8 cellular contexts compared by ENCODE assay signal in the genomic region with DNA sequence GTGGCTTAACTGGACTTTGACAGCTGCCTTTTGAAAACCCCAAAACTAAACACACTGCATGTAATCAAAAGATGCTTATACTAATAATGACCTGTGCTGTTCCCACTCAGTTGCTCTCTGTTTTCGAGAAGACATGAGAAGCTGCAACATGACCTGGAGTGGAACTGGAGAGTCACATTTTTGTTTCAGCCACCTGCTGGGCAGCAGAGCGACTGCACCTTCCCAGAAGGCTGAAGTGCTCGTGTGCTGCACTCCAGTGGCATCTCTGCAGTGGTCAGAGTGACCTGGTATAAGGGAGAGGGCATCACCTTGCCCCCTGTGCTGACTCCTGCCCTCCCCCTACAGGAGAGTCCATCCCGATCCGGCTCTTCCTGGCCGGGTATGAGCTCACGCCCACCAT. TPM values are rescaled to one million over a fixed set of nuclear protein-coding genes. Genes with fewer than 3 reads are reported as not detected.
DNase-seq lines count a peak whose midpoint lies in the region; FAIRE-seq and TF ChIP-seq lines count a peak whose summit lies in the region.

No MANE protein-coding gene starts in this region.

- in situ Hi-C loops in GM23248 (cut with MboI): no loop called here

- H3K9ac ChIP-seq in GM23248 (no peak overlapping the region), H1 (replicated peaks in 1 of 4; ENCODE audit: extremely low read depth in 1 of 4, low read depth in 3 of 4, low read length in 3 of 4) (no peak overlapping the region)

- peaks cover 27% of the 10 kb centered on the region; the same call in 1 of the 2 replicates for H3K36me3 ChIP-seq in GM23248 (ENCODE audit: low read depth)
- peaks cover 8 to 28% (median 21%) of the 10 kb centered on the region in 4 experiments for H3K36me3 ChIP-seq in H1 (ENCODE audit: control insufficient read depth in 2 of 4, insufficient read depth in 4 of 4, low read length in 3 of 4)
- peaks cover 75% of the 10 kb centered on the region for H3K36me3 ChIP-seq in osteoblast (ENCODE audit: insufficient read depth, low read length)

- H3K4me2 ChIP-seq in GM23248 (ENCODE audit: unreplicated experiment): no peak overlapping the region
- H3K4me2 ChIP-seq in H1 (ENCODE audit: insufficient read depth in 1 of 2, low read depth in 2 of 2, low read length in 2 of 2): no peak overlapping the region
- no peak overlapping the region for H3K4me2 ChIP-seq in osteoblast (ENCODE audit: insufficient read depth, low read length)

- no peak for TF ChIP-seq POLR2A in H1 (IDR thresholded peaks at IDR 0.05; ENCODE audit: control extremely low read depth in 1 of 2, low read depth in 2 of 2, low read length in 2 of 2)

- no peak overlapping the region for H2BK120ac ChIP-seq in H1 (replicated peaks; ENCODE audit: low read depth, low read length)

- no peaks in the 10 kb centered on the region for H3K79me1 ChIP-seq in H1 (ENCODE audit: low read depth, low read length)

- H3F3A ChIP-seq in GM23248 (ENCODE audit: insufficient read depth): no peaks in the 10 kb centered on the region

- DNase-seq in SHP77 (lab: John Stamatoyannopoulos, UW): peak; percentile 10 to 13
- no peak for DNase-seq in SHP77 treated with DMSO at 0.1 percent for 48 hours (lab: John Stamatoyannopoulos, UW)
- peak; percentile 45 for DNase-seq in GM23248
- peak; percentile 62 for DNase-seq in NAMALWA (ENCODE audit: low spot score)
- no peak for DNase-seq in H1 (ENCODE audit: low read depth in 1 of 2, low spot score in 2 of 2)
- peak; percentile 82 for DNase-seq in osteoblast (ENCODE audit: insufficient read length, low spot score, missing footprints)
- no peak for DNase-seq in CD1c-positive myeloid dendritic cell (ENCODE audit: extremely low spot score)
- no peak for DNase-seq in NCI-H1930 (lab: John Stamatoyannopoulos, UW)

- TF ChIP-seq CTCF in H1 (IDR thresholded peaks at IDR 0.05; ENCODE audit: control extremely low read depth in 1 of 3, insufficient read depth in 1 of 3, low read depth in 1 of 3, low read length in 3 of 3) (peak in 2 of 3 experiments; percentile 48 to 57; a peak in 2 of 4 replicates), osteoblast (IDR thresholded peaks at IDR 0.05; ENCODE audit: extremely low read depth, low read depth, low read length) (peak; percentile 49)

- H3K23ac ChIP-seq in H1 (ENCODE audit: insufficient read length): no peak overlapping the region

- H3K23me2 ChIP-seq in H1 (ENCODE audit: low read depth, low read length): no peaks in the 10 kb centered on the region

- H2BK12ac ChIP-seq in H1 (ENCODE audit: low read depth, low read length): no peak overlapping the region

- H4K91ac ChIP-seq in H1 (replicated peaks; ENCODE audit: insufficient read length, low read length): no peak overlapping the region

- no peak overlapping the region for H2BK20ac ChIP-seq in H1 (ENCODE audit: low read length)

- no peak overlapping the region for H4K5ac ChIP-seq in H1 (ENCODE audit: insufficient read length, low read depth, low read length)

- H3K9me2 ChIP-seq in GM23248 (ENCODE audit: insufficient read depth): no peaks in the 10 kb centered on the region

- H3K27ac ChIP-seq in GM23248 (no peak overlapping the region), H1 (ENCODE audit: low read depth, low read length) (no peak overlapping the region), osteoblast (ENCODE audit: low read depth, low read length) (no peak overlapping the region)

- no peaks in the 10 kb centered on the region for H3K27me3 ChIP-seq in GM23248 (replicated peaks; ENCODE audit: insufficient read depth)
- no peaks in the 10 kb centered on the region for H3K27me3 ChIP-seq in H1 (replicated peaks in 1 of 4; ENCODE audit: control insufficient read depth in 3 of 4, extremely low read depth in 1 of 4, insufficient read depth in 3 of 4, low read length in 3 of 4)
- no peaks in the 10 kb centered on the region for H3K27me3 ChIP-seq in osteoblast (ENCODE audit: insufficient read depth, low read length)

- TF ChIP-seq RAD21 in H1 (IDR thresholded peaks at IDR 0.05 in 1 of 2, conservative IDR thresholded peaks at IDR 0.05 in 1 of 2; ENCODE audit: low read depth in 2 of 2, low read length in 2 of 2): peak; percentile 22 to 23; a peak in 2 of 4 replicates

- no peaks in the 10 kb centered on the region for H4K20me1 ChIP-seq in GM23248 (ENCODE audit: insufficient read depth)
- H4K20me1 ChIP-seq in H1 (replicated peaks in 1 of 2; ENCODE audit: control insufficient read depth in 1 of 2, insufficient read depth in 2 of 2, low read length in 2 of 2): no peaks in the 10 kb centered on the region
- peaks cover 3% of the 10 kb centered on the region for H4K20me1 ChIP-seq in osteoblast (ENCODE audit: insufficient read depth, low read length)

- no peak for FAIRE-seq in H1 (lab: Jason Lieb, UNC)

- no peak overlapping the region for H3K18ac ChIP-seq in H1 (ENCODE audit: extremely low read depth, low read length)

- no peak overlapping the region for H3K14ac ChIP-seq in H1 (ENCODE audit: insufficient read length)

- H2AFZ ChIP-seq in GM23248 (no peak overlapping the region), H1 (ENCODE audit: low read length) (no peak overlapping the region), osteoblast (ENCODE audit: low read length) (no peak overlapping the region)

- CTCF ChIA-PET in H1 (lab: Charles Lee; ENCODE audit: partially characterized antibody): interaction anchor here (0.8 to 3.7 kb wide), 17 partner anchors 8 to 216 kb away, joined by 3 to 23 read pairs (median 4); partner anchors contain the start of genes ACAD8, GLB1L3, NCAPD3 and THYN1

- H4K8ac ChIP-seq in H1 (ENCODE audit: extremely low read depth, insufficient read depth, low read length): no peak overlapping the region

- H2AK5ac ChIP-seq in H1 (ENCODE audit: low read depth, low read length): no peak overlapping the region

- H2BK5ac ChIP-seq in H1 (ENCODE audit: low read depth, low read length): no peak overlapping the region

- WGBS in GM23248 (ENCODE audit: low coverage in 1 of 2, low lambda C conversion rate in 2 of 2, missing lambda C conversion rate in 2 of 2), 2 experiments: 72 to 76% methylated on average over 7 of the region's 7 CpGs
- 82% methylated on average over 7 of the region's 7 CpGs; no CpG with 5 or more reads in 1 of the 2 experiments for WGBS in H1 (ENCODE audit: extremely low coverage in 1 of 2, insufficient coverage in 1 of 2, insufficient read length in 1 of 2, insufficient replicate concordance in 2 of 2, low coverage in 1 of 2, low lambda C conversion rate in 2 of 2, missing lambda C conversion rate in 1 of 2), 2 experiments

- no peak overlapping the region for H3K4me3 ChIP-seq in GM23248
- H3K4me3 ChIP-seq in H1 (ENCODE audit: extremely low read depth in 1 of 4, insufficient read depth in 2 of 4, low read depth in 3 of 4, low read length in 4 of 4): no peak overlapping the region
- no peak overlapping the region for H3K4me3 ChIP-seq in osteoblast (ENCODE audit: insufficient read depth, low read length)

- POLR2A ChIA-PET in H1 (lab: Charles Lee; ENCODE audit: partially characterized antibody): interaction anchor here (1.0 to 2.1 kb wide), 3 partner anchors 9 to 20 kb away, joined by 4 to 8 read pairs (median 5); partner anchors contain the start of genes ACAD8, NCAPD3, THYN1 and VPS26B

- no peak for TF ChIP-seq EP300 in H1 (IDR thresholded peaks at IDR 0.05; ENCODE audit: borderline replicate concordance in 1 of 2, low read depth in 2 of 2, low read length in 2 of 2)

- no peak overlapping the region for H2BK15ac ChIP-seq in H1 (ENCODE audit: low read length)

- H3K4ac ChIP-seq in H1 (replicated peaks; ENCODE audit: insufficient read length, low read depth, low read length): no peak overlapping the region

- no peaks in the 10 kb centered on the region for H3K4me1 ChIP-seq in GM23248 (ENCODE audit: insufficient read depth)
- H3K4me1 ChIP-seq in H1 (replicated peaks in 1 of 4; ENCODE audit: control insufficient read depth in 3 of 4, insufficient read depth in 4 of 4, low read length in 3 of 4): no peaks in the 10 kb centered on the region
- no peaks in the 10 kb centered on the region for H3K4me1 ChIP-seq in osteoblast (ENCODE audit: insufficient read depth, low read length)

- H3K79me2 ChIP-seq in GM23248 (ENCODE audit: insufficient read depth): no peaks in the 10 kb centered on the region
- no peaks in the 10 kb centered on the region for H3K79me2 ChIP-seq in H1 (ENCODE audit: control insufficient read depth in 1 of 2, insufficient read depth in 2 of 2, low read length in 2 of 2)
- no peaks in the 10 kb centered on the region for H3K79me2 ChIP-seq in osteoblast (ENCODE audit: insufficient read depth, low read length)

- no peaks in the 10 kb centered on the region for H3K9me3 ChIP-seq in GM23248 (ENCODE audit: low read depth)
- H3K9me3 ChIP-seq in H1 (ENCODE audit: insufficient read depth in 2 of 2, low read depth in 1 of 2, low read length in 1 of 2): no peaks in the 10 kb centered on the region
- no peaks in the 10 kb centered on the region for H3K9me3 ChIP-seq in osteoblast (ENCODE audit: low read depth, low read length)

- no peak overlapping the region for H3K56ac ChIP-seq in H1 (replicated peaks; ENCODE audit: insufficient read length, low read depth, low read length)

RNA-seq across cellular contexts. Expression of gene THYN1, which starts 8.6 kb away (rescaled TPM):
- total RNA-seq in GM23248 (2014; rRNA removed; shearing (Covaris generic)): 24.3 and 25.6 TPM in 2 replicates
- polyA plus RNA-seq in GM23248 (2016; fragmentation: Nextera tagmentation; extraction: Ambion mirVana): 44.2 and 49.8 TPM in 2 replicates
- 95.1 and 95.4 TPM in 2 replicates for total RNA-seq in H1 (2021; fragmentation: NEBNext Ultra II Directional; extraction: Animal tissue kit (Norgen Biotek cat#: 25700))
- 41.3 and 77.3 TPM in 2 replicates for polyA plus RNA-seq in H1 (2011; rRNA removed)
- polyA plus RNA-seq in H1 (2011; cell fraction: cytosol; rRNA removed): 86.4 TPM
- polyA plus RNA-seq in H1 (2011; cell fraction: nucleus; rRNA removed): 44.4 TPM
- polyA plus RNA-seq in H1 (2012, experiment 1 of 2): 118 to 130 TPM (median 121 TPM) in 4 replicates
- 31.3 TPM for polyA plus RNA-seq in H1 (2012, experiment 2 of 2)
- polyA plus RNA-seq in H1 (2013, experiment 1 of 2): 96.1 TPM
- polyA plus RNA-seq in H1 (2013, experiment 2 of 2): 95.8 TPM
- 65.1 and 93.1 TPM in 2 replicates for polyA minus RNA-seq in H1 (2011; rRNA and poly(A)+ RNA removed)
- polyA minus RNA-seq in H1 (2011; cell fraction: cytosol; rRNA and poly(A)+ RNA removed): 49.0 TPM
- polyA minus RNA-seq in H1 (2011; cell fraction: nucleus; rRNA and poly(A)+ RNA removed): 36.1 TPM
- total RNA-seq in osteoblast: 36.2 and 42.0 TPM in 2 replicates

RNA-seq across cellular contexts. Expression of gene ACAD8, which starts 8.8 kb away (rescaled TPM):
- total RNA-seq in GM23248 (2014; rRNA removed; shearing (Covaris generic)): 18.9 and 26.7 TPM in 2 replicates
- polyA plus RNA-seq in GM23248 (2016; fragmentation: Nextera tagmentation; extraction: Ambion mirVana) (18.5 and 19.4 TPM in 2 replicates), H1 (2011; rRNA removed) (40.9 and 45.8 TPM in 2 replicates)
- 48.2 and 52.7 TPM in 2 replicates for total RNA-seq in H1 (2021; fragmentation: NEBNext Ultra II Directional; extraction: Animal tissue kit (Norgen Biotek cat#: 25700))
- polyA plus RNA-seq in H1 (2011; cell fraction: cytosol; rRNA removed): 52.6 TPM
- polyA plus RNA-seq in H1 (2011; cell fraction: nucleus; rRNA removed): 66.6 TPM
- 58.4 to 62.2 TPM (median 60.3 TPM) in 4 replicates for polyA plus RNA-seq in H1 (2012, experiment 1 of 2)
- polyA plus RNA-seq in H1 (2012, experiment 2 of 2): 26.0 TPM
- polyA plus RNA-seq in H1 (2013, experiment 1 of 2): 30.3 TPM
- polyA plus RNA-seq in H1 (2013, experiment 2 of 2): 26.5 TPM
- 45.6 and 46.9 TPM in 2 replicates for polyA minus RNA-seq in H1 (2011; rRNA and poly(A)+ RNA removed)
- 22.9 TPM for polyA minus RNA-seq in H1 (2011; cell fraction: cytosol; rRNA and poly(A)+ RNA removed)
- 39.9 TPM for polyA minus RNA-seq in H1 (2011; cell fraction: nucleus; rRNA and poly(A)+ RNA removed)
- total RNA-seq in osteoblast: 17.7 and 21.5 TPM in 2 replicates

RNA-seq across cellular contexts. Expression of gene VPS26B, which starts 20.1 kb away (rescaled TPM):
- 36.9 and 40.3 TPM in 2 replicates for total RNA-seq in GM23248 (2014; rRNA removed; shearing (Covaris generic))
- polyA plus RNA-seq in GM23248 (2016; fragmentation: Nextera tagmentation; extraction: Ambion mirVana) (27.4 and 28.7 TPM in 2 replicates), H1 (2011; rRNA removed) (18.3 and 19.6 TPM in 2 replicates)
- 26.8 and 27.0 TPM in 2 replicates for total RNA-seq in H1 (2021; fragmentation: NEBNext Ultra II Directional; extraction: Animal tissue kit (Norgen Biotek cat#: 25700))
- polyA plus RNA-seq in H1 (2011; cell fraction: cytosol; rRNA removed): 21.7 TPM
- 23.5 TPM for polyA plus RNA-seq in H1 (2011; cell fraction: nucleus; rRNA removed)
- 19.5 to 21.1 TPM (median 20.1 TPM) in 4 replicates for polyA plus RNA-seq in H1 (2012, experiment 1 of 2)
- polyA plus RNA-seq in H1 (2012, experiment 2 of 2): 16.3 TPM
- 15.3 TPM for polyA plus RNA-seq in H1 (2013, experiment 1 of 2)
- 14.6 TPM for polyA plus RNA-seq in H1 (2013, experiment 2 of 2)
- 27.9 and 33.4 TPM in 2 replicates for polyA minus RNA-seq in H1 (2011; rRNA and poly(A)+ RNA removed)
- polyA minus RNA-seq in H1 (2011; cell fraction: cytosol; rRNA and poly(A)+ RNA removed): 17.2 TPM
- polyA minus RNA-seq in H1 (2011; cell fraction: nucleus; rRNA and poly(A)+ RNA removed): 16.7 TPM
- total RNA-seq in osteoblast: 51.3 and 54.3 TPM in 2 replicates

RNA-seq across cellular contexts. Expression of gene NCAPD3, which starts 20.8 kb away (rescaled TPM):
- total RNA-seq in GM23248 (2014; rRNA removed; shearing (Covaris generic)): 9.0 and 13.3 TPM in 2 replicates
- 13.6 and 16.3 TPM in 2 replicates for polyA plus RNA-seq in GM23248 (2016; fragmentation: Nextera tagmentation; extraction: Ambion mirVana)
- total RNA-seq in H1 (2021; fragmentation: NEBNext Ultra II Directional; extraction: Animal tissue kit (Norgen Biotek cat#: 25700)): 50.3 and 55.2 TPM in 2 replicates
- 26.5 and 27.1 TPM in 2 replicates for polyA plus RNA-seq in H1 (2011; rRNA removed)
- 33.8 TPM for polyA plus RNA-seq in H1 (2011; cell fraction: cytosol; rRNA removed)
- polyA plus RNA-seq in H1 (2011; cell fraction: nucleus; rRNA removed): 56.8 TPM
- 31.1 to 45.3 TPM (median 36.0 TPM) in 4 replicates for polyA plus RNA-seq in H1 (2012, experiment 1 of 2)
- polyA plus RNA-seq in H1 (2012, experiment 2 of 2): 4.8 TPM
- polyA plus RNA-seq in H1 (2013, experiment 1 of 2): 23.8 TPM
- polyA plus RNA-seq in H1 (2013, experiment 2 of 2): 22.4 TPM
- polyA minus RNA-seq in H1 (2011; rRNA and poly(A)+ RNA removed): 76.6 and 83.3 TPM in 2 replicates
- polyA minus RNA-seq in H1 (2011; cell fraction: cytosol; rRNA and poly(A)+ RNA removed): 62.4 TPM
- 67.9 TPM for polyA minus RNA-seq in H1 (2011; cell fraction: nucleus; rRNA and poly(A)+ RNA removed)
- total RNA-seq in osteoblast: 9.4 and 12.7 TPM in 2 replicates

RNA-seq across cellular contexts. Expression of gene GLB1L3, which starts 31.6 kb away (rescaled TPM):
- total RNA-seq in GM23248 (2014; rRNA removed; shearing (Covaris generic)): not detected in 2 replicates
- not detected in 2 replicates for polyA plus RNA-seq in GM23248 (2016; fragmentation: Nextera tagmentation; extraction: Ambion mirVana)
- 32.6 and 33.2 TPM in 2 replicates for total RNA-seq in H1 (2021; fragmentation: NEBNext Ultra II Directional; extraction: Animal tissue kit (Norgen Biotek cat#: 25700))
- 14.9 and 19.7 TPM in 2 replicates for polyA plus RNA-seq in H1 (2011; rRNA removed)
- 16.5 TPM for polyA plus RNA-seq in H1 (2011; cell fraction: cytosol; rRNA removed)
- polyA plus RNA-seq in H1 (2011; cell fraction: nucleus; rRNA removed): 58.1 TPM
- polyA plus RNA-seq in H1 (2012, experiment 1 of 2): 20.7 to 26.8 TPM (median 25.0 TPM) in 4 replicates
- polyA plus RNA-seq in H1 (2012, experiment 2 of 2): 10.5 TPM
- polyA plus RNA-seq in H1 (2013, experiment 1 of 2): 19.3 TPM
- polyA plus RNA-seq in H1 (2013, experiment 2 of 2): 19.8 TPM
- 8.7 and 10.5 TPM in 2 replicates for polyA minus RNA-seq in H1 (2011; rRNA and poly(A)+ RNA removed)
- polyA minus RNA-seq in H1 (2011; cell fraction: cytosol; rRNA and poly(A)+ RNA removed): 9.7 TPM
- 19.4 TPM for polyA minus RNA-seq in H1 (2011; cell fraction: nucleus; rRNA and poly(A)+ RNA removed)
- total RNA-seq in osteoblast: not detected in 2 replicates

Comparison
In these comparisons a context has a peak if more than half of its experiments do, and no peak if none do; other contexts are left out.
1. DNase-seq: peak in SHP77 (2 of 2), GM23248 (single experiment), NAMALWA (single experiment) and osteoblast (single experiment); none in SHP77 treated with DMSO at 0.1 percent for 48 hours (single experiment), H1 (0 of 2), CD1c-positive myeloid dendritic cell (single experiment) and NCI-H1930 (0 of 2).